ENCODE assay signal across 8 cellular contexts in the genomic region with DNA sequence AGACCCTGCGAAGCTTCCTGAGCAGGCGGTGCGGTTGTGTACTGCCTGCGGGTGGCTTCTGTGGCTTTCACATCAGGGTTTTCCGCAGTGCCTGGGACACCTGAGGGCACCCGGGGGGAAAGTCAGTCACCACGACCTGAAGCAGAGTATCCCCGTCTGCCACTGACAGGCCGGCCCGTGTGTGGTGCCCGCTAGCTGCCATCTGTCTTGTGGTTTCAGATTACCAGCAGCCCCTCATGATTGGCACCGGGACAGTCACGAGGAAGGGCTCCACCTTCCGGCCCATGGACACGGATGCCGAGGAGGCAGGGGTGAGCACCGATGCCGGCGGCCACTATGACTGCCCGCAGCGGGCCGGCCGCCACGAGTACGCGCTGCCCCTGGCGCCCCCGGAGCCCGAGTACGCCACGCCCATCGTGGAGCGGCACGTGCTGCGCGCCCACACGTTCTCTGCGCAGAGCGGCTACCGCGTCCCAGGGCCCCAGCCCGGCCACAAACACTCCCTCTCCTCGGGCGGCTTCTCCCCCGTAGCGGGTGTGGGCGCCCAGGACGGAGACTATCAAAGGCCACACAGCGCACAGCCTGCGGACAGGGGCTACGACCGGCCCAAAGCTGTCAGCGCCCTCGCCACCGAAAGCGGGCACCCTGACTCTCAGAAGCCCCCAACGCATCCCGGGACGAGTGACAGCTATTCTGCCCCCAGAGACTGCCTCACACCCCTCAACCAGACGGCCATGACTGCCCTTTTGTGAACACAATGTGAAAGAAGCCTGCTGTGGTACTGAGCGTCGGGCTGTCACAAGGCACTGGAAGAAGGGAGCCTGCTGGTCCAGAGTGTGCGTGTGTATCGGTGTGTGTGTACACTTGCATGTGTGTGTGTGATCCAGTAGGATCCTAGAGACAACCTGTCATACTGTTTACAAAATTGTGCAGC. TPM values are rescaled to one million over a fixed set of nuclear protein-coding genes. Genes with fewer than 3 reads are reported as not detected.
DNase-seq lines count a peak whose midpoint lies in the region; ATAC-seq and TF ChIP-seq lines count a peak whose summit lies in the region.

No MANE protein-coding gene starts in this region.

- no peak overlapping the region for H3K27ac Mint-ChIP-seq in MCF 10A (ENCODE audit: low read depth, unreplicated experiment)

- BruUV-seq in MCF 10A (replicated peaks; lab: Mats Ljungman, UMichigan): no TSS peak

- H3K4me3 ChIP-seq in breast epithelium (peak overlapping the region; percentile 32 to 72 (median 45)), fibroblast of mammary gland (ENCODE audit: control insufficient read depth, low read depth, low read length) (peak overlapping the region; percentile 26), upper lobe of left lung (peak overlapping the region in 3 of 4 donors; percentile 22 to 42 (median 35))

- DNase-seq in breast epithelium (ENCODE audit: low spot score in 2 of 2) (peak in 1 of 2 donors; percentile 24), MCF 10A (ENCODE audit: unreplicated experiment) (no peak), LHCN-M2 (ENCODE audit: low read depth) (peak; percentile 86), fibroblast of mammary gland (ENCODE audit: low read depth) (peak; percentile 47), omental fat pad (ENCODE audit: low spot score) (no peak), upper lobe of left lung (peak; percentile 42 to 89), NCI-H187 treated with DMSO at 0.1 percent for 48 hours (lab: John Stamatoyannopoulos, UW) (no peak)
- DNase-seq in activated T-cell treated with anti-CD3 and anti-CD28 coated beads, Interleukin-2, amount 50 U/mL, for 48 hours: peak; percentile 51 to 58

- H3K4me1 Mint-ChIP-seq in MCF 10A (ENCODE audit: insufficient read depth, unreplicated experiment): peaks cover 35% of the 10 kb centered on the region

- CTCF ChIA-PET in MCF 10A (lab: Yijun Ruan, JAX): interaction anchor here (0.5 to 2.2 kb wide), 5 partner anchors 11 to 282 kb away, joined by 3 to 28 read pairs (median 4); no protein-coding TSS in a partner anchor

- intact Hi-C loops in breast epithelium (cut with DNase I; ENCODE audit: low total_unique reads): no loop called here
- intact Hi-C loops in MCF 10A (cut with micrococcal nuclease): no loop called here

- H3K4me3 Mint-ChIP-seq in MCF 10A (ENCODE audit: unreplicated experiment): no peak overlapping the region

- TF ChIP-seq CTCF in breast epithelium (IDR thresholded peaks at IDR 0.05): no peak
- TF ChIP-seq CTCF in MCF 10A (IDR thresholded peaks at IDR 0.05; ENCODE audit: unreplicated experiment): no peak
- TF ChIP-seq CTCF in fibroblast of mammary gland (conservative IDR thresholded peaks at IDR 0.05; ENCODE audit: control insufficient read depth, insufficient read depth, low read depth, low read length): no peak
- TF ChIP-seq CTCF in omental fat pad (IDR thresholded peaks at IDR 0.05): no peak
- TF ChIP-seq CTCF in upper lobe of left lung (IDR thresholded peaks at IDR 0.05): no peak

- no peaks in the 10 kb centered on the region for H3K9me3 ChIP-seq in breast epithelium
- no peaks in the 10 kb centered on the region for H3K9me3 ChIP-seq in upper lobe of left lung

- ATAC-seq in omental fat pad (ENCODE audit: low FRiP score): peak; percentile 77
- peak; percentile 20 to 74 for ATAC-seq in upper lobe of left lung (ENCODE audit: low FRiP score in 2 of 2)

- WGBS in upper lobe of left lung, 2 donors: 64 to 65% methylated on average over 42 to 45 of the region's 64 CpGs

- H3K27me3 ChIP-seq in breast epithelium (no peaks in the 10 kb centered on the region), upper lobe of left lung (no peaks in the 10 kb centered on the region)

- H3K36me3 ChIP-seq in breast epithelium: no peaks in the 10 kb centered on the region
- H3K36me3 ChIP-seq in upper lobe of left lung: peaks cover 0 to 49% (median 17%) of the 10 kb centered on the region in 4 donors

- H3K27ac ChIP-seq in breast epithelium (peak overlapping the region in 1 of 2 donors; percentile 16), upper lobe of left lung (peak overlapping the region in 3 of 4 donors; percentile 7 to 52 (median 24))

- H3K36me3 Mint-ChIP-seq in MCF 10A (ENCODE audit: insufficient read depth, unreplicated experiment): peaks cover 49% of the 10 kb centered on the region

- H3K27me3 Mint-ChIP-seq in MCF 10A (ENCODE audit: insufficient read depth, unreplicated experiment): no peaks in the 10 kb centered on the region

- no peaks in the 10 kb centered on the region for H3K9me3 Mint-ChIP-seq in MCF 10A (ENCODE audit: unreplicated experiment)

- TF ChIP-seq POLR2A in breast epithelium (IDR thresholded peaks at IDR 0.05) (no peak), upper lobe of left lung (IDR thresholded peaks at IDR 0.05) (no peak)

- no peaks in the 10 kb centered on the region for H3K4me1 ChIP-seq in breast epithelium
- H3K4me1 ChIP-seq in upper lobe of left lung: peaks cover 9 to 15% (median 12%) of the 10 kb centered on the region in 4 donors

- POLR2A ChIA-PET in MCF 10A (lab: Yijun Ruan, JAX): interaction anchor here (0.9 to 1.5 kb wide), 3 partner anchors 54 to 99 kb away, joined by 3 to 4 read pairs (median 4); no protein-coding TSS in a partner anchor

- no peak for TF ChIP-seq EP300 in upper lobe of left lung (IDR thresholded peaks at IDR 0.05)

RNA-seq across cellular contexts. Expression of a gene that starts 54.4 kb away (rescaled TPM):
- total RNA-seq in breast epithelium (10 to 100 TPM; 25.6 to 36.6 (median 29.5) TPM), MCF 10A (2022) (53.2 and 55.7 TPM in 2 replicates), LHCN-M2 (2014; rRNA removed) (43.7 and 44.2 TPM in 2 replicates), omental fat pad (10 to 100 TPM; 15.0 to 25.7 (median 17.0) TPM), upper lobe of left lung (10 to 100 TPM in 5 of 6 donors, 1 to 10 TPM in 1; 8.4 to 34.8 (median 19.6) TPM)
- 26.2 TPM for polyA plus RNA-seq in LHCN-M2 (2012)

Comparison
In these comparisons a context has a peak if more than half of its experiments do, and no peak if none do; other contexts are left out.
1. DNase-seq: peak in LHCN-M2 (single experiment), activated T-cell treated with anti-CD3 and anti-CD28 coated beads, Interleukin-2, amount 50 U/mL, for 48 hours (2 of 2), fibroblast of mammary gland (single experiment) and upper lobe of left lung (2 of 2); none in MCF 10A (single experiment), omental fat pad (single experiment) and NCI-H187 treated with DMSO at 0.1 percent for 48 hours (single experiment).
2. Peak in every context shown above with its lines, with median percentiles within 50 percentile points of each other: H3K4me3 ChIP-seq.